ENCODE assay signal across 2 cellular contexts in the genomic region with DNA sequence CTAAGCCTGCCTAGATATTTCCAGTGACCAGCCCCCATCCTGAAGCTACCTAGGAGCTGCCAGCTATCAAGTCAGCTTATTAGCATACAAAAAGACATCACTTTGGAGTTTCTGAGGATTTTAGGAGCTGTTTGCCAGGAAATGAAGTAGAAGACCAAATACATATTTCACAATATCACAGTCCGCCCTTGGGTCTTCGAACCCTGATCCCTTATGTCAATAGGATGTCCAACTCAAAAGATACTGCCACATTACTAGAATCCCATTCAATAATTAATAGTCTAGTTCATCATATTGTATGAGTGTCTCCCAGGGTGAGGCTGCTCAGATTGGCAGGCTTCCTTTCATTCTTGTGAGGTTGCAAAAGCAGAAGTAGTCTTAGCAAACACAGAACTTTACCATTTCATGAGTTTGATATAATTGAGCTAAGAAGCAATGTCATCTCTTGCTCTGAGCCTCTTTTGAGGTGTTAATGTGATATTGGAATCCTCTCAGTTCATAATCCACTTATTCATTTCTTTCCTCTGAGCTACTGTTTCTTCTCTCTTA.
TF ChIP-seq lines count a peak whose summit lies in the region.

No MANE protein-coding gene starts in this region.

TF ChIP-seq in IMR-90, 13 proteins besides CTCF, POLR2A, EP300 and RAD21:
- no peak for TF ChIP-seq RCOR1 (IDR thresholded peaks at IDR 0.05; ENCODE audit: insufficient replicate concordance, low read length)
- TF ChIP-seq CEBPB (IDR thresholded peaks at IDR 0.05; ENCODE audit: low read depth, low read length): peak; percentile 56

TF ChIP-seq in liver, 16 proteins besides CTCF, POLR2A, EP300 and RAD21:
- peak; percentile 23 for TF ChIP-seq FOXA2 (IDR thresholded peaks at IDR 0.05)
- TF ChIP-seq, protein P1, sequence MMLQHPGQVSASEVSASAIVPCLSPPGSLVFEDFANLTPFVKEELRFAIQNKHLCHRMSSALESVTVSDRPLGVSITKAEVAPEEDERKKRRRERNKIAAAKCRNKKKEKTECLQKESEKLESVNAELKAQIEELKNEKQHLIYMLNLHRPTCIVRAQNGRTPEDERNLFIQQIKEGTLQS (IDR thresholded peaks at IDR 0.05): no peak
- TF ChIP-seq HNF4A (conservative IDR thresholded peaks at IDR 0.05): peak; percentile 28 to 58
- TF ChIP-seq EGR1 (IDR thresholded peaks at IDR 0.05; ENCODE audit: low read depth in 2 of 2): no peak
- TF ChIP-seq FOXA1 (IDR thresholded peaks at IDR 0.05): no peak
- no peak for TF ChIP-seq YY1 (IDR thresholded peaks at IDR 0.05)
